13 cellular contexts compared by ENCODE assay signal in genomic region chr2:239337122-239337876, GRCh38.
DNase-seq lines count a peak whose midpoint lies in the region; ATAC-seq and TF ChIP-seq lines count a peak whose summit lies in the region.
"Had no signal": no experiment of that assay in that cellular context is flagged by ENCODE, and none has a peak within 500 bp of the region (broad histone marks: within the 10 kb centered on the region; RNA-seq: fewer than 3 reads in every experiment).

No MANE protein-coding gene starts in this region.

- H4K20me1 ChIP-seq in KMS-11 (ENCODE audit: insufficient read depth) = no peaks in the 10 kb centered on the region
- no peaks in the 10 kb centered on the region for H4K20me1 ChIP-seq in mammary epithelial cell (ENCODE audit: insufficient read depth, low read length)

- 94% methylated on average over 28 of the region's 28 CpGs for WGBS in mammary epithelial cell (ENCODE audit: low coverage, missing lambda C conversion rate)

- no peak overlapping the region for H3K9ac ChIP-seq in KMS-11
- H3K9ac ChIP-seq in stomach smooth muscle (ENCODE audit: low read length in 2 of 2) = no peak overlapping the region
- no peak overlapping the region for H3K9ac ChIP-seq in mammary epithelial cell (ENCODE audit: insufficient read depth, low read length)

- ATAC-seq in left lobe of liver = peak; percentile 61
- no peak for ATAC-seq in HG03521 (IDR thresholded peaks at IDR 0.05; ENCODE audit: unreplicated experiment)
- ATAC-seq: natural killer cell had no signal

- peaks cover 81% of the 10 kb centered on the region for H3K79me2 ChIP-seq in KMS-11 (ENCODE audit: insufficient read depth, low read depth)
- H3K79me2 ChIP-seq in mammary epithelial cell (ENCODE audit: insufficient read depth, low read length) = peaks cover 33% of the 10 kb centered on the region

- H3K36me3 ChIP-seq in KMS-11 (ENCODE audit: insufficient read depth) = no peaks in the 10 kb centered on the region
- H3K36me3 ChIP-seq in stomach smooth muscle (ENCODE audit: control insufficient read depth in 2 of 2, insufficient read depth in 2 of 2, low read length in 2 of 2) = no peaks in the 10 kb centered on the region
- H3K36me3 ChIP-seq in mammary epithelial cell (ENCODE audit: insufficient read depth, low read length) = no peaks in the 10 kb centered on the region
- H3K36me3 ChIP-seq: WERI-Rb-1 had no signal

- H3K27ac ChIP-seq in KMS-11 (no peak overlapping the region), stomach smooth muscle (ENCODE audit: low read length) (peak overlapping the region; percentile 74), mammary epithelial cell (ENCODE audit: insufficient read depth, low read depth, low read length) (no peak overlapping the region)
- H3K27ac ChIP-seq: WERI-Rb-1 had no signal

- H2AFZ ChIP-seq in KMS-11 (ENCODE audit: low read depth) = no peak overlapping the region
- no peak overlapping the region for H2AFZ ChIP-seq in mammary epithelial cell (ENCODE audit: low read depth, low read length)

- H3K9me3 ChIP-seq in stomach smooth muscle (ENCODE audit: control insufficient read depth in 2 of 2, low read length in 2 of 2) = no peaks in the 10 kb centered on the region
- no peaks in the 10 kb centered on the region for H3K9me3 ChIP-seq in mammary epithelial cell (replicated peaks; ENCODE audit: insufficient read depth, low read length)

- CTCF ChIA-PET in mammary epithelial cell (lab: Charles Lee; ENCODE audit: low non-redundant PET) = no interaction called here

- BruUV-seq in mammary epithelial cell (replicated peaks; lab: Mats Ljungman, UMichigan) = no TSS peak

- H3K4me1 ChIP-seq in KMS-11 (ENCODE audit: low read depth, poor library complexity, severe bottlenecking) = peaks cover 65% of the 10 kb centered on the region
- peaks cover 26% of the 10 kb centered on the region for H3K4me1 ChIP-seq in stomach smooth muscle (ENCODE audit: control insufficient read depth, insufficient read depth, low read length)
- no peaks in the 10 kb centered on the region for H3K4me1 ChIP-seq in mammary epithelial cell (ENCODE audit: insufficient read depth, low read length)

- TF ChIP-seq CTCF in KMS-11 (conservative IDR thresholded peaks at IDR 0.05; ENCODE audit: low read depth, low read length) = no peak
- no peak for TF ChIP-seq CTCF in mammary epithelial cell (conservative IDR thresholded peaks at IDR 0.05 in 1 of 2, IDR thresholded peaks at IDR 0.05 in 1 of 2; ENCODE audit: extremely low read depth in 1 of 2, insufficient read depth in 1 of 2, low read depth in 1 of 2, low read length in 2 of 2)

- in situ Hi-C loops in mammary epithelial cell (cut with MboI; ENCODE audit: low sequenced_read_pairs in 2 of 2) = no loop called here

- DNase-seq in dermis blood vessel endothelial cell (peak; percentile 39), left lobe of liver (ENCODE audit: low spot score) (no peak), DMS153 (lab: John Stamatoyannopoulos, UW) (no peak), NCI-H82 treated with DMSO at 0.1 percent for 48 hours (lab: John Stamatoyannopoulos, UW; ENCODE audit: unreplicated experiment) (no peak), mammary epithelial cell (no peak)
- DNase-seq: activated effector memory CD4-positive, alpha-beta T cell treated with Interleukin-2 at 50 U/mL for 16 hours; kidney glomerular epithelial cell; natural killer cell; NCI-H2081 treated with DMSO at 0.1 percent for 48 hours; WERI-Rb-1 had no signal

- intact Hi-C loops in mammary epithelial cell (cut with micrococcal nuclease) = no loop called here

- H3K27me3 ChIP-seq in KMS-11 (ENCODE audit: insufficient read depth, low read depth) (no peaks in the 10 kb centered on the region), stomach smooth muscle (ENCODE audit: control insufficient read depth in 1 of 2, insufficient read depth in 2 of 2, low read length in 2 of 2) (no peaks in the 10 kb centered on the region), mammary epithelial cell (ENCODE audit: insufficient read depth, low read length) (no peaks in the 10 kb centered on the region)

- H3K4me2 ChIP-seq in KMS-11 (peak overlapping the region; percentile 91; the same call in 1 of the 2 replicates), mammary epithelial cell (ENCODE audit: insufficient read depth, low read depth, low read length) (no peak overlapping the region)

- dilution Hi-C loops in mammary epithelial cell (cut with HindIII; ENCODE audit: low sequenced_read_pairs) = loop anchor here (5.0 kb wide), 1 partner anchor 75 kb away; no protein-coding TSS in a partner anchor

- H3K4me3 ChIP-seq in KMS-11 (IDR thresholded peaks at IDR 0.05; ENCODE audit: insufficient read depth, low read depth, low read length) = no peak overlapping the region
- peak overlapping the region in 1 of 2 donors; percentile 35 for H3K4me3 ChIP-seq in stomach smooth muscle (ENCODE audit: low read length in 2 of 2)
- H3K4me3 ChIP-seq in mammary epithelial cell (replicated peaks in 1 of 3; ENCODE audit: insufficient read depth in 1 of 3, low read depth in 2 of 3, low read length in 3 of 3) = no peak overlapping the region
